In the genomic region with DNA sequence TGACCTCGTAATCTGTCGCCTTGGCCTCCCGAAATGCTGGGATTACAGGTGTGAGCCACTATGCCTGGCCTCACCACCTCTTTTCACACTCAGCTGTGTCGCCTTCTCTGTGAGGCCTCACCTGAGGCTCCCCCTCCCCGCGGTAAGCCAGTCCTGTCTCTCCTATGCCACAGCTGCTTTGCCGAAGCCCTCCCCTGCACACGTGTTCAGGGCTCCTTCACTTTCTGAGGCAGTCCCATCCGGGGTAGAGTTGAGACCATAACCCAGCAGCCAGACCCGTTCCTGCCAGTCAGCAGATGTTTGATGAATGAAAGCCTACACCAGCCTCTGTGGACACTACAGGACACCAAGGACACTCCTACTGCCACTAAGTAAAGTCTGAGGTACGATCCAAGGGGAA, we compare ENCODE assay signal across 19 cellular contexts. TPM values are rescaled to one million over a fixed set of nuclear protein-coding genes. Genes with fewer than 3 reads are reported as not detected.
DNase-seq lines count a peak whose midpoint lies in the region; ATAC-seq and TF ChIP-seq lines count a peak whose summit lies in the region.
"Had no signal": no experiment of that assay in that cellular context is flagged by ENCODE, and none has a peak within 500 bp of the region (broad histone marks: within the 10 kb centered on the region; RNA-seq: fewer than 3 reads in every experiment).

No MANE protein-coding gene starts in this region.

- no peaks in the 10 kb centered on the region for H3K27me3 ChIP-seq in CD8-positive, alpha-beta memory T cell (ENCODE audit: insufficient read depth, low read length, poor library complexity, severe bottlenecking)
- H3K27me3 ChIP-seq: hepatocyte, tibial artery had no signal

- H3K27ac ChIP-seq in CD8-positive, alpha-beta memory T cell (ENCODE audit: low read depth, low read length): no peak overlapping the region
- H3K27ac ChIP-seq: hepatocyte, tibial artery had no signal

- TF ChIP-seq CTCF in nephron progenitor cell (IDR thresholded peaks at IDR 0.05): no peak

- intact Hi-C loops in left cardiac atrium (cut with DNase I): no loop called here

- no peaks in the 10 kb centered on the region for H3K27me3 Mint-ChIP-seq in CD8-positive, alpha-beta memory T cell
- H3K27me3 Mint-ChIP-seq in IgD-negative memory B cell (peaks cover 2% of the 10 kb centered on the region), nephron progenitor cell (ENCODE audit: low read depth, poor library complexity) (peaks cover 5% of the 10 kb centered on the region)
- no peaks in the 10 kb centered on the region for H3K27me3 Mint-ChIP-seq in activated naive CD8-positive, alpha-beta T cell treated with anti-CD3 and anti-CD28 coated beads, Interleukin-2, amount 50 U/mL, for 24 hours
- H3K27me3 Mint-ChIP-seq: B cell had no signal

- H3K27ac Mint-ChIP-seq in CD8-positive, alpha-beta memory T cell: peak overlapping the region in 6 of 8 donors; percentile 50 to 81 (median 64)
- H3K27ac Mint-ChIP-seq in IgD-negative memory B cell: peak overlapping the region in 2 of 3 donors; percentile 60 to 67
- H3K27ac Mint-ChIP-seq in activated naive CD8-positive, alpha-beta T cell treated with anti-CD3 and anti-CD28 coated beads, Interleukin-2, amount 50 U/mL, for 24 hours: peak overlapping the region; percentile 61
- peak overlapping the region; percentile 77 for H3K27ac Mint-ChIP-seq in nephron progenitor cell
- H3K27ac Mint-ChIP-seq: B cell had no signal

- H3K4me3 Mint-ChIP-seq in CD8-positive, alpha-beta memory T cell: peak overlapping the region; percentile 15 to 81 (median 63)
- H3K4me3 Mint-ChIP-seq in IgD-negative memory B cell: peak overlapping the region in 2 of 4 donors; percentile 61 to 82
- H3K4me3 Mint-ChIP-seq in activated naive CD8-positive, alpha-beta T cell treated with anti-CD3 and anti-CD28 coated beads, Interleukin-2, amount 50 U/mL, for 24 hours: no peak overlapping the region
- H3K4me3 Mint-ChIP-seq in nephron progenitor cell: no peak overlapping the region

- no peak for ATAC-seq in activated naive CD8-positive, alpha-beta T cell treated with anti-CD3 and anti-CD28 coated beads, Interleukin-2, amount 50 U/mL, for 24 hours
- ATAC-seq in GM19351 (IDR thresholded peaks at IDR 0.05; ENCODE audit: unreplicated experiment) (no peak), left cardiac atrium (no peak), HG02981 (IDR thresholded peaks at IDR 0.05; ENCODE audit: unreplicated experiment) (no peak)
- ATAC-seq: Panc1, SK-N-SH treated with all-trans-retinoic acid at 6 μM for 48 hours had no signal

- CTCF ChIA-PET in CD8-positive, alpha-beta memory T cell (lab: Charles Lee): no interaction called here

- POLR2A ChIA-PET in CD8-positive, alpha-beta memory T cell (lab: Charles Lee): no interaction called here

- no peak for DNase-seq in CD8-positive, alpha-beta memory T cell
- no peak for DNase-seq in activated naive CD8-positive, alpha-beta T cell treated with anti-CD3 and anti-CD28 coated beads, Interleukin-2, amount 50 U/mL, for 24 hours
- DNase-seq in nephron progenitor cell (no peak), left cardiac atrium (no peak)
- DNase-seq: activated CD8-positive, alpha-beta memory T cell treated with anti-CD3 and anti-CD28 coated beads for 24 hours; DMS53; KBM-7; NCI-H1105 treated with DMSO at 0.1 percent for 48 hours; NCI-H2171; NCI-H774; nucleus accumbens; tibial artery had no signal

- peaks cover 90% of the 10 kb centered on the region for H3K4me1 ChIP-seq in CD8-positive, alpha-beta memory T cell (ENCODE audit: insufficient read depth, low read length)

- H3K9me3 ChIP-seq in CD8-positive, alpha-beta memory T cell (ENCODE audit: low read length): no peaks in the 10 kb centered on the region
- H3K9me3 ChIP-seq: tibial artery had no signal

- H3K4me3 ChIP-seq in CD8-positive, alpha-beta memory T cell (ENCODE audit: low read length): no peak overlapping the region
- H3K4me3 ChIP-seq: hepatocyte, tibial artery had no signal

- H3K9me3 Mint-ChIP-seq in CD8-positive, alpha-beta memory T cell: no peaks in the 10 kb centered on the region
- H3K9me3 Mint-ChIP-seq in IgD-negative memory B cell (no peaks in the 10 kb centered on the region), nephron progenitor cell (no peaks in the 10 kb centered on the region)
- H3K9me3 Mint-ChIP-seq in activated naive CD8-positive, alpha-beta T cell treated with anti-CD3 and anti-CD28 coated beads, Interleukin-2, amount 50 U/mL, for 24 hours: no peaks in the 10 kb centered on the region

- peaks cover 85 to 94% (median 86%) of the 10 kb centered on the region in 3 donors for H3K4me1 Mint-ChIP-seq in CD8-positive, alpha-beta memory T cell
- H3K4me1 Mint-ChIP-seq in IgD-negative memory B cell (peaks cover 56 to 72% (median 70%) of the 10 kb centered on the region in 3 donors), nephron progenitor cell (peaks cover 75% of the 10 kb centered on the region)
- H3K4me1 Mint-ChIP-seq in activated naive CD8-positive, alpha-beta T cell treated with anti-CD3 and anti-CD28 coated beads, Interleukin-2, amount 50 U/mL, for 24 hours: peaks cover 92% of the 10 kb centered on the region

- peaks cover 0 to 6% (median 4%) of the 10 kb centered on the region in 3 donors for H3K36me3 Mint-ChIP-seq in CD8-positive, alpha-beta memory T cell
- H3K36me3 Mint-ChIP-seq in IgD-negative memory B cell: peaks cover 6% of the 10 kb centered on the region
- H3K36me3 Mint-ChIP-seq in activated naive CD8-positive, alpha-beta T cell treated with anti-CD3 and anti-CD28 coated beads, Interleukin-2, amount 50 U/mL, for 24 hours (ENCODE audit: low read depth): no peaks in the 10 kb centered on the region
- no peaks in the 10 kb centered on the region for H3K36me3 Mint-ChIP-seq in nephron progenitor cell (ENCODE audit: low read depth)

- no peaks in the 10 kb centered on the region for H3K36me3 ChIP-seq in CD8-positive, alpha-beta memory T cell (ENCODE audit: insufficient read depth, low read length)
- H3K36me3 ChIP-seq: tibial artery had no signal

RNA-seq across cellular contexts. Expression of a gene that starts 10.6 kb away (rescaled TPM):
- total RNA-seq in CD8-positive, alpha-beta memory T cell: 100 to 1,000 TPM; 189 to 192 TPM
- polyA plus RNA-seq in CD8-positive, alpha-beta memory T cell: 12.6 TPM
- 9.4 TPM for polyA plus RNA-seq in IgD-negative memory B cell
- total RNA-seq in left cardiac atrium: 10 to 100 TPM; 56.0 to 69.1 TPM

Comparison
In these comparisons a context has a peak if more than half of its experiments do, and no peak if none do; other contexts are left out.
1. H3K4me3 Mint-ChIP-seq: peak in CD8-positive, alpha-beta memory T cell (7 of 7); none in activated naive CD8-positive, alpha-beta T cell treated with anti-CD3 and anti-CD28 coated beads, Interleukin-2, amount 50 U/mL, for 24 hours (single experiment) and nephron progenitor cell (single experiment).
2. Peak in every context shown above with its lines, with median percentiles within 50 percentile points of each other: H3K27ac Mint-ChIP-seq.